Comparison of ENCODE assay signal across 9 cellular contexts in the genomic region with DNA sequence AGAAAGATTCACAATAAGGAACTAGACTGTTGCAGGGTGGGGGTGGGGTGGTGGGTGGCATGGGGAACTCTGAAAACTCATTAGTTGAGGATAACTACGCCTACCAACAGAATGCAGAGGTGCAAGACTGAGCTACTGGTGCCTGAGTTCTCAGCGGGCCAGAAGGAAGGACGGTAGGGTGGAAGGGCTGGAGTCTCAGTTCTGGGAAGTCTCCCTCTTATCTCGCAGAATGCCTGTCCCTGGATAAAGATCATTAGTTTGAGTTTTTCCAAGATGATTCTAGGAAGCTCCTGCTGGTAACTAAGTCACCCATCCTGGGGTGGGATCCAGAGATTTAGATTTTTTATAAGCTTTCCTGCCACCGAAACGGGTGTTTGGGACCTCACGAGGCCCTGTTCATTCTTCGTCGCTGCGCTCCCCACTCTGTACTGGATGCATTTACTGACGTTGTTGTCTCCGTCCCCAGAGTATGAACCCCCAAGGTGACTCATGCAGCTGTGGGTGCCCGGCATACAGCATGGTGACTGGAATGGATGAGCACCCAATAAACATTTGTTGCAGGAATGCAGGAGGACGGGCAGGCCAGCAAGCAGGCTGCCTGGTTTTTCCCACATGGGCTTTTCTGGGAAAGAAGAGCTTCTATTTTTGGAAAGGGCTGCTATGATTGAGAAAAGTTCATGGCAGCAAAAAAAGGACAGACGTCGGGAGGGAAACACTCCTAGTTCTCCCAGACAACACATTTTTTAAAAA. TPM values are rescaled to one million over a fixed set of nuclear protein-coding genes. Genes with fewer than 3 reads are reported as not detected.
DNase-seq lines count a peak whose midpoint lies in the region; ATAC-seq and TF ChIP-seq lines count a peak whose summit lies in the region.
"Had no signal": no experiment of that assay in that cellular context is flagged by ENCODE, and none has a peak within 500 bp of the region (broad histone marks: within the 10 kb centered on the region; RNA-seq: fewer than 3 reads in every experiment).

No MANE protein-coding gene starts in this region.

- H3K27me3 ChIP-seq in Peyer's patch (no peaks in the 10 kb centered on the region), mammary epithelial cell (ENCODE audit: insufficient read depth, low read length) (peaks cover 8% of the 10 kb centered on the region)

- 89% methylated on average over 15 of the region's 16 CpGs for WGBS in mammary epithelial cell (ENCODE audit: low coverage, missing lambda C conversion rate)

- intact Hi-C loops in Right ventricle myocardium superior (cut with DNase I) (no loop called here), posterior vena cava (cut with DNase I) (loop anchor here in 1 of 2 donors (5.0 to 10.0 kb wide), 2 partner anchors 57 to 209 kb away; partner anchors contain the start of gene DHX15), mammary epithelial cell (cut with micrococcal nuclease) (no loop called here)

- no TSS peak for BruUV-seq in mammary epithelial cell (replicated peaks; lab: Mats Ljungman, UMichigan)

- TF ChIP-seq POLR2A in Peyer's patch (IDR thresholded peaks at IDR 0.05) = no peak

- CTCF ChIA-PET in mammary epithelial cell (lab: Charles Lee; ENCODE audit: low non-redundant PET) = no interaction called here

- no peak overlapping the region for H3K4me3 ChIP-seq in Peyer's patch
- H3K4me3 ChIP-seq in mammary epithelial cell (replicated peaks in 1 of 3; ENCODE audit: insufficient read depth in 1 of 3, low read depth in 2 of 3, low read length in 3 of 3) = no peak overlapping the region

- H3K9ac ChIP-seq in mammary epithelial cell (ENCODE audit: insufficient read depth, low read length) = no peak overlapping the region

- H3K4me1 ChIP-seq in Peyer's patch (peaks cover 0 to 6% (median 0%) of the 10 kb centered on the region in 4 donors), mammary epithelial cell (ENCODE audit: insufficient read depth, low read length) (no peaks in the 10 kb centered on the region)

- no peak for TF ChIP-seq CTCF in Peyer's patch (IDR thresholded peaks at IDR 0.05)
- no peak for TF ChIP-seq CTCF in mammary epithelial cell (conservative IDR thresholded peaks at IDR 0.05 in 1 of 2, IDR thresholded peaks at IDR 0.05 in 1 of 2; ENCODE audit: extremely low read depth in 1 of 2, insufficient read depth in 1 of 2, low read depth in 1 of 2, low read length in 2 of 2)

- peak; percentile 42 for ATAC-seq in Right ventricle myocardium superior (ENCODE audit: poor library complexity)
- ATAC-seq in HG03196 (IDR thresholded peaks at IDR 0.05; ENCODE audit: unreplicated experiment) = no peak
- ATAC-seq in HG03442 (IDR thresholded peaks at IDR 0.05; ENCODE audit: unreplicated experiment) = no peak

- dilution Hi-C loops in mammary epithelial cell (cut with HindIII; ENCODE audit: low sequenced_read_pairs) = loop anchor here (5.0 kb wide), 1 partner anchor 93 kb away; no protein-coding TSS in a partner anchor

- no peak overlapping the region for H2AFZ ChIP-seq in mammary epithelial cell (ENCODE audit: low read depth, low read length)

- no peaks in the 10 kb centered on the region for H4K20me1 ChIP-seq in mammary epithelial cell (ENCODE audit: insufficient read depth, low read length)

- peak overlapping the region; percentile 50 to 85 (median 55) for H3K27ac ChIP-seq in Peyer's patch
- H3K27ac ChIP-seq in mammary epithelial cell (ENCODE audit: insufficient read depth, low read depth, low read length) = no peak overlapping the region

- no peak overlapping the region for H3K4me2 ChIP-seq in mammary epithelial cell (ENCODE audit: insufficient read depth, low read depth, low read length)

- no peaks in the 10 kb centered on the region for H3K79me2 ChIP-seq in mammary epithelial cell (ENCODE audit: insufficient read depth, low read length)

- H3K9me3 ChIP-seq in Peyer's patch (no peaks in the 10 kb centered on the region), mammary epithelial cell (replicated peaks; ENCODE audit: insufficient read depth, low read length) (no peaks in the 10 kb centered on the region)

- H3K36me3 ChIP-seq in Peyer's patch (no peaks in the 10 kb centered on the region), mammary epithelial cell (ENCODE audit: insufficient read depth, low read length) (no peaks in the 10 kb centered on the region)

- DNase-seq in AG20443 (ENCODE audit: low spot score) (peak; percentile 34), Peyer's patch (no peak), Right ventricle myocardium superior (peak; percentile 58), posterior vena cava (ENCODE audit: low spot score) (peak; percentile 88), HT-29 (ENCODE audit: low spot score) (no peak), mammary epithelial cell (no peak)
- DNase-seq: activated B cell treated with CpG ODN at 0.5 μM for 24 hours had no signal

- in situ Hi-C loops in mammary epithelial cell (cut with MboI; ENCODE audit: low sequenced_read_pairs in 2 of 2) = no loop called here

RNA-seq across cellular contexts. Expression of gene SOD3, which starts 1.1 kb away (rescaled TPM):
- 10 to 100 TPM in 3 of 4 donors, 1 to 10 TPM in 1; 3.7 to 24.3 (median 18.7) TPM for total RNA-seq in Peyer's patch
- total RNA-seq in Right ventricle myocardium superior = 62.4 TPM
- total RNA-seq in posterior vena cava = 100 to 1,000 TPM; 289 to 415 TPM
- 2.0 and 3.3 TPM in 2 replicates for total RNA-seq in HT-29 (2014; rRNA removed; shearing (Covaris generic))
- total RNA-seq in mammary epithelial cell = under 1 TPM in 1 of 2 donors, not detected in 1; 0.17 TPM
- polyA plus RNA-seq in mammary epithelial cell = not detected
- polyA minus RNA-seq in mammary epithelial cell = not detected
- total RNA-seq: activated B cell treated with CpG ODN at 0.5 μM for 24 hours had no signal

Comparison
In these comparisons a context has a peak if more than half of its experiments do, and no peak if none do; other contexts are left out.
1. DNase-seq: peak in AG20443 (single experiment), Right ventricle myocardium superior (single experiment) and posterior vena cava (single experiment); none in Peyer's patch (0 of 3), HT-29 (single experiment) and mammary epithelial cell (single experiment).